In the genomic region with DNA sequence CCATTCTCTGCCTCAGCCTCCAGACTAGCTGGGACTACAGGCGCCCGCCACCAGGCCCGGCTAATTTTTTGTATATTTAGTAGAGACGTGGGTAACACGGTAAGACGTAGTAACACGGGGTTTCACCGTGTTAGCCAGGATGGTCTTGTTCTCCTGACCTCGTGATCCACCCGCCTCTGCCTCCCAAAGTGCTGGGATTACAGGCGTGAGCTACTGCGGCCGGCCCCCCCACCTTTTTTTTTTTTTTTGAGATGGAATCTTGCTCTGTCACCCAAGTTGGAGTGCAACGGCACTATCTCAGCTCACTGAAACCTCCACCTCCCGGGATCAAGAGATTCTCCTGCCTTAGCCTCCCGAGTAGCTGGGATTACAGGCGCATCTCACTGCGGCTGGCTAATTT, we compare ENCODE assay signal across 2 cellular contexts. TPM values are rescaled to one million over a fixed set of nuclear protein-coding genes. Genes with fewer than 3 reads are reported as not detected.
"Had no signal": no experiment of that assay in that cellular context is flagged by ENCODE, and none has a peak within 500 bp of the region (broad histone marks: within the 10 kb centered on the region; RNA-seq: fewer than 3 reads in every experiment).

No MANE protein-coding gene starts in this region.

RNA-seq across cellular contexts. Expression of gene CBLC, which starts 5.5 kb away (rescaled TPM):
- total RNA-seq: GM23248 had no signal
- polyA plus RNA-seq: GM23248, IgD-negative memory B cell had no signal

RNA-seq across cellular contexts. Expression of gene BCAM, which starts 36.8 kb away (rescaled TPM):
- polyA plus RNA-seq: IgD-negative memory B cell had no signal
